In genomic region chr10:86390337-86391120, GRCh38 we compare ENCODE assay signal across 1 cellular context.
TF ChIP-seq lines count a peak whose summit lies in the region.

No MANE protein-coding gene starts in this region.

TF ChIP-seq in SK-N-SH treated with all-trans-retinoic acid at 6 μM for 48 hours, 23 proteins besides CTCF, POLR2A, EP300 and RAD21:
- TF ChIP-seq SNAI2 (CRISPR knock-in tag; IDR thresholded peaks at IDR 0.05) = no peak
- no peak for TF ChIP-seq ESRRG (CRISPR knock-in tag; IDR thresholded peaks at IDR 0.05)
